27 cellular contexts compared by ENCODE assay signal in genomic region chr1:70164350-70164749, GRCh38.
"Had no signal": no experiment of that assay in that cellular context is flagged by ENCODE, and none has a peak within 500 bp of the region (broad histone marks: within the 10 kb centered on the region; RNA-seq: fewer than 3 reads in every experiment).

No MANE protein-coding gene starts in this region.

- H3K4me3 Mint-ChIP-seq: nephron; neural progenitor cell; stimulated activated effector memory CD8-positive, alpha-beta T cell treated with anti-CD3 and anti-CD28 coated beads, Interleukin-12 subunit alpha, Interleukin-12 subunit beta, amount 100 ng/mL, for 72 hours; stimulated activated naive B cell treated with anti-CD40 and anti-IgM and Interleukin-4, amounts not matched to agents 10 μg/mL and 1 μg/mL and 100 μg/mL, for 72 hours; stimulated activated naive CD8-positive, alpha-beta T cell treated with anti-CD3 and anti-CD28 coated beads, Interleukin-15, Interleukin-2, amounts not matched to agents 100 ng/mL and 50 ng/mL, for 24 hours had no signal

- H3K79me2 ChIP-seq: parathyroid adenoma had no signal

- H3K27ac ChIP-seq: neural progenitor cell, ovary, parathyroid adenoma, psoas muscle, right lobe of liver, sigmoid colon, stomach, thoracic aorta, thyroid gland, tibial nerve, upper lobe of left lung, vagina had no signal

- H3K36me3 ChIP-seq: neural progenitor cell, ovary, thyroid gland had no signal

- H3K4me1 ChIP-seq: neural progenitor cell, parathyroid adenoma, psoas muscle, right lobe of liver, sigmoid colon, stomach, thyroid gland, tibial nerve, upper lobe of left lung, vagina had no signal

- H2AFZ ChIP-seq: neural progenitor cell, parathyroid adenoma had no signal

- H3K9me3 ChIP-seq: ovary, psoas muscle, right lobe of liver, sigmoid colon, stomach, thoracic aorta, thyroid gland, tibial nerve, upper lobe of left lung, vagina had no signal

- H3K27me3 ChIP-seq: neural progenitor cell, ovary, right lobe of liver, sigmoid colon, stomach, thyroid gland, tibial nerve, upper lobe of left lung, vagina had no signal

- ATAC-seq: psoas muscle; right cardiac atrium; right lobe of liver; stimulated activated effector memory CD8-positive, alpha-beta T cell treated with anti-CD3 and anti-CD28 coated beads, Interleukin-12 subunit alpha, Interleukin-12 subunit beta, amount 100 ng/mL, for 72 hours; stimulated activated naive B cell treated with anti-CD40 and anti-IgM and Interleukin-4, amounts not matched to agents 10 μg/mL and 1 μg/mL and 100 μg/mL, for 72 hours had no signal

- H3K4me1 Mint-ChIP-seq: nephron; stimulated activated naive B cell treated with anti-CD40 and anti-IgM and Interleukin-4, amounts not matched to agents 10 μg/mL and 1 μg/mL and 100 μg/mL, for 72 hours had no signal

- DNase-seq: occipital lobe; ovary; posterior cingulate gyrus; psoas muscle; right cardiac atrium; right lobe of liver; sigmoid colon; small intestine; stimulated activated CD4-positive, alpha-beta T cell treated with anti-CD3 and anti-CD28 coated beads, Interleukin-15, amount 100 ng/mL, for 24 hours; stimulated activated CD4-positive, alpha-beta T cell treated with anti-CD3 and anti-CD28 coated beads, Interleukin-2, amount 100 ng/mL, for 24 hours; stimulated activated CD4-positive, alpha-beta T cell treated with anti-CD3 and anti-CD28 coated beads, Interleukin-2, amount 100 ng/mL, for 48 hours; stimulated activated CD4-positive, alpha-beta T cell treated with anti-CD3 and anti-CD28 coated beads, Interleukin-4, amount 100 ng/mL, for 24 hours; stimulated activated naive B cell treated with anti-CD40 and anti-IgM and Interleukin-4, amounts not matched to agents 10 μg/mL and 1 μg/mL and 100 μg/mL, for 72 hours; stimulated activated naive CD4-positive, alpha-beta T cell treated with Interleukin-2 at 50 U/mL for 16 hours; stomach; thyroid gland; trophoblast cell; upper lobe of left lung had no signal

- H3K9ac ChIP-seq: neural progenitor cell, parathyroid adenoma had no signal

- H3K27ac Mint-ChIP-seq: nephron; neural progenitor cell; progenitor cell of endocrine pancreas; stimulated activated effector memory CD8-positive, alpha-beta T cell treated with anti-CD3 and anti-CD28 coated beads, Interleukin-12 subunit alpha, Interleukin-12 subunit beta, amount 100 ng/mL, for 72 hours; stimulated activated naive B cell treated with anti-CD40 and anti-IgM and Interleukin-4, amounts not matched to agents 10 μg/mL and 1 μg/mL and 100 μg/mL, for 72 hours; stimulated activated naive CD8-positive, alpha-beta T cell treated with anti-CD3 and anti-CD28 coated beads, Interleukin-15, Interleukin-2, amounts not matched to agents 100 ng/mL and 50 ng/mL, for 24 hours had no signal

- H3K27me3 Mint-ChIP-seq: progenitor cell of endocrine pancreas; stimulated activated naive B cell treated with anti-CD40 and anti-IgM and Interleukin-4, amounts not matched to agents 10 μg/mL and 1 μg/mL and 100 μg/mL, for 72 hours; stimulated activated naive CD8-positive, alpha-beta T cell treated with anti-CD3 and anti-CD28 coated beads, Interleukin-15, Interleukin-2, amounts not matched to agents 100 ng/mL and 50 ng/mL, for 24 hours had no signal

- H3K4me2 ChIP-seq: neural progenitor cell had no signal

- H3K9me3 Mint-ChIP-seq: nephron; stimulated activated effector memory CD8-positive, alpha-beta T cell treated with anti-CD3 and anti-CD28 coated beads, Interleukin-12 subunit alpha, Interleukin-12 subunit beta, amount 100 ng/mL, for 72 hours; stimulated activated naive B cell treated with anti-CD40 and anti-IgM and Interleukin-4, amounts not matched to agents 10 μg/mL and 1 μg/mL and 100 μg/mL, for 72 hours; stimulated activated naive CD8-positive, alpha-beta T cell treated with anti-CD3 and anti-CD28 coated beads, Interleukin-15, Interleukin-2, amounts not matched to agents 100 ng/mL and 50 ng/mL, for 24 hours had no signal

- H3K4me3 ChIP-seq: neural progenitor cell, ovary, psoas muscle, right lobe of liver, sigmoid colon, stomach, thoracic aorta, thyroid gland, tibial nerve, upper lobe of left lung, vagina had no signal
